Comparison of ENCODE assay signal across 9 cellular contexts in the genomic region with DNA sequence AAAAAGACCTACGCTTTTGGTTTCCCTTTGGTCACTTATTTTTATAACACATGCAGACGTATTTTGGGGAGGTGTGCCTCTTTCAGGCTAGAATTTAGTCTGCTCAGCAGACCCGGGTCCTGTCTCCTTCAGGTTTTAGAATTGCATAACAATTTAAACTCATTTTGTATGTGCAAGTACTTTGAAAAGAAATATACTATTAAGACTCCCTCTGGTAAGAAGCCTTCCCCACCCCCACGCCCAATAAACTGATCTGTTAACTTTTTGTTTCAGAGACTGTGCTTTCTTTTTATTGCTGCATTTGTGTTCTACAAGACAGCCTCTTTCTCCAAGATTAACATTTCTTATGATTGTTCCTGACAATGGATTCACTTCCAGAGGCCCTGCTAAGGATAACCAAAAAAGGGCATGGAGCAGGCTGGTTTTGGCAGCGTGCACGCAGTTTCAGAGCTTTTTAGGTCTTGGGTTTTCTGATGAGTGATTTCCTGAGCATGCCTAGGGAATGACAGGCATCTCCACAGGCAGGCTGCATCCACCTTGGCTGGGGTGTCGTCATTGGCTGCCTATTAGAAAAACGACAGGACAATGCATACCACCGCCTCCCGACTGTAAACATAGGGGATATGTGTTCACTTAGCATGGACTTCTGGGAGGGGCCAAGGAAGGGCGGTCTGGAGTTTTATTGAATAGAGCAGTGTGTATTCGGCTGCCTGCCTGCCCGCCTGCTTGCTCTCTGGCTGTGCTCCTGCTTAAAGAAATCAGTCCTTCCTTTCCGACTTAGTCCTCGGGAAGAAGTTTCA. TPM values are rescaled to one million over a fixed set of nuclear protein-coding genes. Genes with fewer than 3 reads are reported as not detected.
DNase-seq lines count a peak whose midpoint lies in the region; ATAC-seq, FAIRE-seq and TF ChIP-seq lines count a peak whose summit lies in the region.
"Had no signal": no experiment of that assay in that cellular context is flagged by ENCODE, and none has a peak within 500 bp of the region (broad histone marks: within the 10 kb centered on the region; RNA-seq: fewer than 3 reads in every experiment).

A gene with protein sequence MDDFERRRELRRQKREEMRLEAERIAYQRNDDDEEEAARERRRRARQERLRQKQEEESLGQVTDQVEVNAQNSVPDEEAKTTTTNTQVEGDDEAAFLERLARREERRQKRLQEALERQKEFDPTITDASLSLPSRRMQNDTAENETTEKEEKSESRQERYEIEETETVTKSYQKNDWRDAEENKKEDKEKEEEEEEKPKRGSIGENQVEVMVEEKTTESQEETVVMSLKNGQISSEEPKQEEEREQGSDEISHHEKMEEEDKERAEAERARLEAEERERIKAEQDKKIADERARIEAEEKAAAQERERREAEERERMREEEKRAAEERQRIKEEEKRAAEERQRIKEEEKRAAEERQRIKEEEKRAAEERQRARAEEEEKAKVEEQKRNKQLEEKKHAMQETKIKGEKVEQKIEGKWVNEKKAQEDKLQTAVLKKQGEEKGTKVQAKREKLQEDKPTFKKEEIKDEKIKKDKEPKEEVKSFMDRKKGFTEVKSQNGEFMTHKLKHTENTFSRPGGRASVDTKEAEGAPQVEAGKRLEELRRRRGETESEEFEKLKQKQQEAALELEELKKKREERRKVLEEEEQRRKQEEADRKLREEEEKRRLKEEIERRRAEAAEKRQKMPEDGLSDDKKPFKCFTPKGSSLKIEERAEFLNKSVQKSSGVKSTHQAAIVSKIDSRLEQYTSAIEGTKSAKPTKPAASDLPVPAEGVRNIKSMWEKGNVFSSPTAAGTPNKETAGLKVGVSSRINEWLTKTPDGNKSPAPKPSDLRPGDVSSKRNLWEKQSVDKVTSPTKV (plus strand): TSS at position 694 of the 800 bp plus-strand sequence. CDS start 88,100 bp downstream, outside the sequence.

- H3K36me3 ChIP-seq in skeletal muscle satellite cell (ENCODE audit: insufficient read depth, low read length), result peaks cover 16% of the 10 kb centered on the region

- peak within 1 kb of the TSS; percentile 88 for H3K4me2 ChIP-seq in skeletal muscle satellite cell (ENCODE audit: low read length)

- peak within 1 kb of the TSS; percentile 78 for H3K4me3 ChIP-seq in skeletal muscle satellite cell (ENCODE audit: low read length)

- DNase-seq in DMS53 (lab: John Stamatoyannopoulos, UW) (peak; percentile 44), DMS53 treated with DMSO at 0.1 percent for 48 hours (lab: John Stamatoyannopoulos, UW; ENCODE audit: unreplicated experiment) (no peak), caudate nucleus (lab: John Stamatoyannopoulos, UW) (peak in 47 of 61 donors; percentile 1 to 78 (median 34)), iPS-NIHi11 (ENCODE audit: low spot score) (peak; percentile 88), GDM1 (lab: John Stamatoyannopoulos, UW) (no peak), GM12892 (ENCODE audit: insufficient read length) (no peak)

- H3K4me1 ChIP-seq in skeletal muscle satellite cell (ENCODE audit: control insufficient read depth, insufficient read depth, low read length), result peaks cover 36% of the 10 kb centered on the region

- peak within 1 kb of the TSS; percentile 61 for H3K27ac ChIP-seq in caudate nucleus (ENCODE audit: low read depth, low read length)

- FAIRE-seq in GM12892 (lab: Jason Lieb, UNC), result no peak
- FAIRE-seq: A204.1 had no signal

- H3K9me3 ChIP-seq in skeletal muscle satellite cell (replicated peaks; ENCODE audit: low read length), result no peaks in the 10 kb centered on the region

- H3K27me3 ChIP-seq in skeletal muscle satellite cell (ENCODE audit: control insufficient read depth, insufficient read depth, low read length), result no peaks in the 10 kb centered on the region

- no peak for ATAC-seq in HG03342 (IDR thresholded peaks at IDR 0.05; ENCODE audit: unreplicated experiment)

- H3K9ac ChIP-seq in skeletal muscle satellite cell (ENCODE audit: low read depth, low read length), result peak within 1 kb of the TSS; percentile 91

- no peak for TF ChIP-seq POLR2A in GM12892 (IDR thresholded peaks at IDR 0.05; ENCODE audit: low read depth, low read length)

RNA-seq across cellular contexts. Expression of the gene that starts here (rescaled TPM):
- 101 and 103 TPM in 2 replicates for total RNA-seq in skeletal muscle satellite cell (2012; rRNA removed)
- polyA plus RNA-seq in GM12892 (2012; ENCODE audit: missing spikeins), result 0.55 TPM

Comparison
In these comparisons a context has a peak if more than half of its experiments do, and no peak if none do; other contexts are left out.
1. DNase-seq: peak in DMS53 (single experiment), caudate nucleus (47 of 61) and iPS-NIHi11 (single experiment); none in DMS53 treated with DMSO at 0.1 percent for 48 hours (single experiment), GDM1 (single experiment) and GM12892 (single experiment).